ENCODE assay signal across 16 cellular contexts in genomic region chr1:205502111-205502810, GRCh38. TPM values are rescaled to one million over a fixed set of nuclear protein-coding genes. Genes with fewer than 3 reads are reported as not detected.
A peak's percentile ranks its signal among the peaks of the same experiment; 100 is the strongest.
DNase-seq lines count a peak whose midpoint lies in the region; ATAC-seq, FAIRE-seq and TF ChIP-seq lines count a peak whose summit lies in the region.
"Had no signal": no experiment of that assay in that cellular context is flagged by ENCODE, and none has a peak within 500 bp of the region (broad histone marks: within the 10 kb centered on the region; RNA-seq: fewer than 3 reads in every experiment).

No MANE protein-coding gene starts in this region.

- 29% methylated on average over 3 of the region's 3 CpGs for WGBS in HepG2 (ENCODE audit: low lambda C conversion rate)
- WGBS in right lobe of liver (ENCODE audit: insufficient coverage, low coverage, low lambda C conversion rate, missing lambda C conversion rate), result 82% methylated on average over 3 of the region's 3 CpGs
- no CpG with 5 or more reads among the region's 3 CpGs for WGBS in mesendoderm (ENCODE audit: extremely low coverage, insufficient coverage, low lambda C conversion rate)

- ATAC-seq in HepG2 (no peak), right lobe of liver (no peak), GM21723 (IDR thresholded peaks at IDR 0.05; ENCODE audit: unreplicated experiment) (no peak)

- TF ChIP-seq POLR2A in HepG2 (IDR thresholded peaks at IDR 0.05; ENCODE audit: insufficient read depth in 1 of 2, low read depth in 2 of 2, low read length in 2 of 2) (no peak), right lobe of liver (IDR thresholded peaks at IDR 0.05) (no peak)

- TF ChIP-seq CTCF in HepG2 (CRISPR knock-in tag; IDR thresholded peaks at IDR 0.05) (no peak), right lobe of liver (IDR thresholded peaks at IDR 0.05) (no peak), dorsolateral prefrontal cortex (IDR thresholded peaks at IDR 0.05 in 54 of 56, conservative IDR thresholded peaks at IDR 0.05 in 2 of 56; ENCODE audit: low read depth in 1 of 56, partially characterized antibody in 56 of 56) (no peak), OCI-LY7 (conservative IDR thresholded peaks at IDR 0.05; ENCODE audit: low read length) (no peak)

- no peak overlapping the region for H2AK5ac ChIP-seq in mesendoderm (ENCODE audit: low read length)

- H3K9ac ChIP-seq in HepG2 (ENCODE audit: insufficient read depth, low read depth, low read length) (no peak overlapping the region), mesendoderm (ENCODE audit: low read length) (no peak overlapping the region)
- H3K9ac ChIP-seq: BLaER1 had no signal

- H3K18ac ChIP-seq in mesendoderm (ENCODE audit: low read length), result no peak overlapping the region

- no peak overlapping the region for H2BK5ac ChIP-seq in mesendoderm (ENCODE audit: low read length)

- H2BK120ac ChIP-seq in mesendoderm (ENCODE audit: low read depth, low read length), result no peak overlapping the region

- POLR2A ChIA-PET in HepG2 (lab: Yijun Ruan, JAX), result interaction anchor here (2.0 to 2.1 kb wide), 2 partner anchors 10 kb away, joined by 5 to 6 read pairs; no protein-coding TSS in a partner anchor
- POLR2A ChIA-PET in OCI-LY7 (lab: Charles Lee), result no interaction called here

- H2BK15ac ChIP-seq in mesendoderm (replicated peaks; ENCODE audit: low read depth), result no peak overlapping the region

- CTCF ChIA-PET in HepG2 (lab: Yijun Ruan, JAX; ENCODE audit: low intra/inter-chr PET ratio, low total read pairs) (no interaction called here), OCI-LY7 (lab: Charles Lee; ENCODE audit: unreplicated experiment) (no interaction called here)

- H4K8ac ChIP-seq in mesendoderm (ENCODE audit: low read depth, low read length), result no peak overlapping the region

- H3K4me2 ChIP-seq in HepG2 (ENCODE audit: low read depth, low read length) (no peak overlapping the region), mesendoderm (ENCODE audit: low read length) (no peak overlapping the region), OCI-LY7 (ENCODE audit: low read length) (no peak overlapping the region)

- no peaks in the 10 kb centered on the region for H4K20me1 ChIP-seq in HepG2 (ENCODE audit: insufficient read depth, low read length)
- H4K20me1 ChIP-seq in OCI-LY7 (ENCODE audit: insufficient read depth, low read length), result no peaks in the 10 kb centered on the region

- intact Hi-C loops in HepG2 (cut with micrococcal nuclease; ENCODE audit: unreplicated experiment), result no loop called here
- intact Hi-C loops in right lobe of liver (cut with DNase I), result no loop called here
- intact Hi-C loops in dorsolateral prefrontal cortex (cut with DNase I), result no loop called here
- intact Hi-C loops in OCI-LY7 (cut with micrococcal nuclease; ENCODE audit: unreplicated experiment), result no loop called here

- DNase-seq in HepG2 (ENCODE audit: low spot score) (no peak), right lobe of liver (no peak), dorsolateral prefrontal cortex (no peak), mesendoderm (peak; percentile 93), substantia nigra (lab: John Stamatoyannopoulos, UW) (no peak), OCI-LY7 (ENCODE audit: low spot score) (no peak)
- no peak for DNase-seq in stimulated activated naive CD4-positive, alpha-beta T cell treated with Interleukin-2 at 50 U/mL for 16 hours (lab: John Stamatoyannopoulos, UW)
- DNase-seq: AML-193; CD4-positive, CD25-positive, alpha-beta regulatory T cell; DMS79; HCEC 1CT had no signal

- H3K4me1 ChIP-seq in HepG2 (ENCODE audit: insufficient read depth, low read length) (peaks cover 85% of the 10 kb centered on the region), right lobe of liver (no peaks in the 10 kb centered on the region), mesendoderm (ENCODE audit: control insufficient read depth, low read depth, low read length) (peaks cover 11% of the 10 kb centered on the region), OCI-LY7 (ENCODE audit: insufficient read depth, low read length, poor library complexity, severe bottlenecking) (peaks cover 23% of the 10 kb centered on the region)

- no TSS peak for BruUV-seq in HepG2 (replicated peaks; lab: Mats Ljungman, UMichigan)
- BruUV-seq in OCI-LY7 (replicated peaks; lab: Mats Ljungman, UMichigan), result no TSS peak

- no peak overlapping the region for H3K23ac ChIP-seq in mesendoderm (ENCODE audit: low read length)

- H2AFZ ChIP-seq in HepG2 (ENCODE audit: low read length) (no peak overlapping the region), OCI-LY7 (ENCODE audit: low read length) (no peak overlapping the region)

- H3K4me3 ChIP-seq in HepG2 (replicated peaks in 1 of 3; ENCODE audit: insufficient read depth in 1 of 3, low read depth in 2 of 3, low read length in 3 of 3) (no peak overlapping the region), right lobe of liver (no peak overlapping the region), dorsolateral prefrontal cortex (no peak overlapping the region), mesendoderm (ENCODE audit: low read length) (no peak overlapping the region), OCI-LY7 (ENCODE audit: low read depth, low read length, poor library complexity, severe bottlenecking) (no peak overlapping the region)
- H3K4me3 ChIP-seq: BLaER1 had no signal

- TF ChIP-seq RAD21 in HepG2 (CRISPR knock-in tag; IDR thresholded peaks at IDR 0.05), result no peak

- H3K36me3 ChIP-seq in HepG2 (replicated peaks in 1 of 2; ENCODE audit: control insufficient read depth in 1 of 2, insufficient read depth in 2 of 2, low read length in 2 of 2) (no peaks in the 10 kb centered on the region), right lobe of liver (no peaks in the 10 kb centered on the region), mesendoderm (ENCODE audit: control insufficient read depth, insufficient read depth, low read length) (no peaks in the 10 kb centered on the region), OCI-LY7 (ENCODE audit: insufficient read depth, low read length) (no peaks in the 10 kb centered on the region)
- H3K36me3 ChIP-seq: BLaER1 had no signal

- no peaks in the 10 kb centered on the region; a peak in 2 of 5 replicates for H3K27me3 ChIP-seq in HepG2 (ENCODE audit: control insufficient read depth in 1 of 2, insufficient read depth in 2 of 2, low read length in 2 of 2)
- no peaks in the 10 kb centered on the region for H3K27me3 ChIP-seq in right lobe of liver
- H3K27me3 ChIP-seq in dorsolateral prefrontal cortex, result no peaks in the 10 kb centered on the region
- H3K27me3 ChIP-seq in mesendoderm (ENCODE audit: insufficient read depth, low read length, poor library complexity), result no peaks in the 10 kb centered on the region
- H3K27me3 ChIP-seq: BLaER1 had no signal

- peaks cover 15% of the 10 kb centered on the region for H3K79me2 ChIP-seq in HepG2 (ENCODE audit: insufficient read depth, low read length)
- peaks cover 4% of the 10 kb centered on the region for H3K79me2 ChIP-seq in mesendoderm (ENCODE audit: control insufficient read depth, insufficient read depth, low read length)
- H3K79me2 ChIP-seq in OCI-LY7 (ENCODE audit: insufficient read depth, low read depth, low read length), result no peaks in the 10 kb centered on the region

- H3K9me3 ChIP-seq in HepG2 (ENCODE audit: low read length) (no peaks in the 10 kb centered on the region), right lobe of liver (no peaks in the 10 kb centered on the region), OCI-LY7 (ENCODE audit: low read length) (no peaks in the 10 kb centered on the region)
- H3K9me3 ChIP-seq: BLaER1 had no signal

- H4K5ac ChIP-seq in mesendoderm (ENCODE audit: low read length), result no peak overlapping the region

- no peaks in the 10 kb centered on the region for H3K9me2 ChIP-seq in OCI-LY7 (ENCODE audit: insufficient read depth, low read length)

- TF ChIP-seq EP300 in HepG2 (IDR thresholded peaks at IDR 0.05; ENCODE audit: low read depth in 2 of 2, low read length in 2 of 2), result no peak
- TF ChIP-seq EP300 in HepG2 (CRISPR knock-in tag; IDR thresholded peaks at IDR 0.05; ENCODE audit: borderline replicate concordance), result no peak

- FAIRE-seq in HepG2 (lab: Jason Lieb, UNC), result no peak
- FAIRE-seq: GM12891 had no signal

- in situ Hi-C loops in HepG2 (cut with HindIII; ENCODE audit: extremely low pct_ligation_motif_present, low pct_unique_long_range_greater_than_20kb), result no loop called here

- H3K27ac ChIP-seq in HepG2 (ENCODE audit: extremely low read length, insufficient read depth, low read length), result no peak overlapping the region
- no peak overlapping the region for H3K27ac ChIP-seq in right lobe of liver
- H3K27ac ChIP-seq in dorsolateral prefrontal cortex, result peak overlapping the region in 35 of 59 donors; percentile 2 to 100 (median 82)
- no peak overlapping the region for H3K27ac ChIP-seq in mesendoderm (ENCODE audit: low read depth, low read length)
- H3K27ac ChIP-seq in substantia nigra (ENCODE audit: low read depth, low read length, poor library complexity, severe bottlenecking), result peak overlapping the region; percentile 100
- H3K27ac ChIP-seq in OCI-LY7 (ENCODE audit: low read depth, low read length, poor library complexity, severe bottlenecking), result no peak overlapping the region
- H3K27ac ChIP-seq: 22Rv1, BLaER1 had no signal

- H3K56ac ChIP-seq in mesendoderm (ENCODE audit: low read length), result no peak overlapping the region

- no peak overlapping the region for H3K4ac ChIP-seq in mesendoderm (ENCODE audit: low read depth, low read length)

- peaks cover 10% of the 10 kb centered on the region for H3K79me1 ChIP-seq in mesendoderm (ENCODE audit: low read length)

RNA-seq across cellular contexts. Expression of gene CDK18, which starts 2.2 kb away (rescaled TPM):
- total RNA-seq in HepG2 (2016; rRNA removed; fragmentation: Illumina TruSeq; extraction: Trizol), result 3.2 and 6.4 TPM in 2 replicates
- total RNA-seq in HepG2 (2016; cell fraction: cytosol; rRNA removed; fragmentation: Illumina TruSeq; extraction: Trizol; ENCODE audit: low read depth), result 10.6 and 10.7 TPM in 2 replicates
- total RNA-seq in HepG2 (2016; cell fraction: insoluble cytoplasmic fraction; rRNA removed; fragmentation: Illumina TruSeq; extraction: Trizol), result 3.6 and 7.0 TPM in 2 replicates
- total RNA-seq in HepG2 (2016; cell fraction: membrane; rRNA removed; fragmentation: Illumina TruSeq; extraction: Trizol), result 8.3 and 10.4 TPM in 2 replicates
- total RNA-seq in HepG2 (2016; cell fraction: nucleus; rRNA removed; fragmentation: Illumina TruSeq; extraction: Trizol), result 8.2 and 10.1 TPM in 2 replicates
- 38.8 and 45.3 TPM in 2 replicates for polyA plus RNA-seq in HepG2 (2011; rRNA removed)
- polyA plus RNA-seq in HepG2 (2011; cell fraction: cytosol; rRNA removed), result 13.0 and 14.8 TPM in 2 replicates
- polyA plus RNA-seq in HepG2 (2011; cell fraction: nucleus; rRNA removed), result 224 and 255 TPM in 2 replicates
- polyA plus RNA-seq in HepG2 (2012), result 53.5 and 54.3 TPM in 2 replicates
- 5.2 and 5.9 TPM in 2 replicates for polyA plus RNA-seq in HepG2 (2016; cell fraction: cytosol; fragmentation: Illumina TruSeq; extraction: Trizol; ENCODE audit: low read depth)
- 6.0 and 9.4 TPM in 2 replicates for polyA plus RNA-seq in HepG2 (2016; cell fraction: insoluble cytoplasmic fraction; fragmentation: Illumina TruSeq; extraction: Trizol; ENCODE audit: low read depth)
- 11.2 and 12.4 TPM in 2 replicates for polyA plus RNA-seq in HepG2 (2016; cell fraction: membrane; fragmentation: Illumina TruSeq; extraction: Trizol; ENCODE audit: low read depth)
- 33.1 and 35.8 TPM in 2 replicates for polyA plus RNA-seq in HepG2 (2016; cell fraction: nucleus; fragmentation: Illumina TruSeq; extraction: Trizol; ENCODE audit: insufficient read depth, low read depth)
- polyA minus RNA-seq in HepG2 (2011; rRNA and poly(A)+ RNA removed; ENCODE audit: low replicate concordance), result 11.0 and 29.7 TPM in 2 replicates
- 14.7 and 23.4 TPM in 2 replicates for polyA minus RNA-seq in HepG2 (2011; cell fraction: cytosol; rRNA and poly(A)+ RNA removed)
- polyA minus RNA-seq in HepG2 (2011; cell fraction: nucleus; rRNA and poly(A)+ RNA removed), result 47.0 and 52.3 TPM in 2 replicates
- 10 to 100 TPM in 3 of 6 experiments, 1 to 10 TPM in 3; 6.3 to 22.3 (median 9.7) TPM for total RNA-seq in right lobe of liver
- total RNA-seq in dorsolateral prefrontal cortex, result 100 to 1,000 TPM in 101 of 120 experiments, 10 to 100 TPM in 19; 55.9 to 606 (median 176) TPM
- 9.1 TPM for polyA plus RNA-seq in mesendoderm (2013, experiment 1 of 2)
- polyA plus RNA-seq in mesendoderm (2013, experiment 2 of 2), result 8.9 TPM
- 10.1 and 10.9 TPM in 2 replicates for total RNA-seq in OCI-LY7 (2014; rRNA removed; shearing (Covaris generic))
- 21.2 and 24.1 TPM in 2 replicates for total RNA-seq in OCI-LY7 (2022)
- polyA plus RNA-seq: CD4-positive, CD25-positive, alpha-beta regulatory T cell had no signal

RNA-seq across cellular contexts. Expression of gene BLACAT1, which starts 46.4 kb away (rescaled TPM):
- total RNA-seq in HepG2 (2016; rRNA removed; fragmentation: Illumina TruSeq; extraction: Trizol) (0.42 and 1.2 TPM in 2 replicates), right lobe of liver (under 1 TPM in 1 of 6 experiments, not detected in 5; 0.06 TPM), dorsolateral prefrontal cortex (1 to 10 TPM in 107 of 120 experiments, under 1 TPM in 13; 0.46 to 4.5 (median 1.7) TPM), OCI-LY7 (2022) (0.29 and 0.48 TPM in 2 replicates)
- total RNA-seq in HepG2 (2016; cell fraction: cytosol; rRNA removed; fragmentation: Illumina TruSeq; extraction: Trizol; ENCODE audit: low read depth), result 0.18 TPM in 1 of 2 replicates, not detected in the other
- total RNA-seq in HepG2 (2016; cell fraction: insoluble cytoplasmic fraction; rRNA removed; fragmentation: Illumina TruSeq; extraction: Trizol), result 0.28 and 1.4 TPM in 2 replicates
- 0.10 and 0.28 TPM in 2 replicates for total RNA-seq in HepG2 (2016; cell fraction: membrane; rRNA removed; fragmentation: Illumina TruSeq; extraction: Trizol)
- total RNA-seq in HepG2 (2016; cell fraction: nucleus; rRNA removed; fragmentation: Illumina TruSeq; extraction: Trizol), result 2.8 and 3.4 TPM in 2 replicates
- 2.7 and 2.8 TPM in 2 replicates for polyA plus RNA-seq in HepG2 (2011; rRNA removed)
- 1.2 and 1.4 TPM in 2 replicates for polyA plus RNA-seq in HepG2 (2011; cell fraction: cytosol; rRNA removed)
- 6.9 and 7.0 TPM in 2 replicates for polyA plus RNA-seq in HepG2 (2011; cell fraction: nucleus; rRNA removed)
- 0.36 and 0.88 TPM in 2 replicates for polyA plus RNA-seq in HepG2 (2012)
- polyA plus RNA-seq in HepG2 (2016; cell fraction: cytosol; fragmentation: Illumina TruSeq; extraction: Trizol; ENCODE audit: low read depth), result 0.07 and 0.09 TPM in 2 replicates
- 0.48 and 0.52 TPM in 2 replicates for polyA plus RNA-seq in HepG2 (2016; cell fraction: insoluble cytoplasmic fraction; fragmentation: Illumina TruSeq; extraction: Trizol; ENCODE audit: low read depth)
- 0.12 and 0.19 TPM in 2 replicates for polyA plus RNA-seq in HepG2 (2016; cell fraction: membrane; fragmentation: Illumina TruSeq; extraction: Trizol; ENCODE audit: low read depth)
- 2.2 and 2.7 TPM in 2 replicates for polyA plus RNA-seq in HepG2 (2016; cell fraction: nucleus; fragmentation: Illumina TruSeq; extraction: Trizol; ENCODE audit: insufficient read depth, low read depth)
- polyA minus RNA-seq in HepG2 (2011; rRNA and poly(A)+ RNA removed; ENCODE audit: low replicate concordance), result 0.37 and 5.7 TPM in 2 replicates
- 0.79 and 0.97 TPM in 2 replicates for polyA minus RNA-seq in HepG2 (2011; cell fraction: cytosol; rRNA and poly(A)+ RNA removed)
- 9.9 and 10.4 TPM in 2 replicates for polyA minus RNA-seq in HepG2 (2011; cell fraction: nucleus; rRNA and poly(A)+ RNA removed)
- 2.8 TPM for polyA plus RNA-seq in mesendoderm (2013, experiment 1 of 2)
- 2.7 TPM for polyA plus RNA-seq in mesendoderm (2013, experiment 2 of 2)
- 0.19 TPM in 1 of 2 replicates, not detected in the other for total RNA-seq in OCI-LY7 (2014; rRNA removed; shearing (Covaris generic))
- polyA plus RNA-seq: CD4-positive, CD25-positive, alpha-beta regulatory T cell; IgD-negative memory B cell had no signal

Comparison
In these comparisons a context has a peak if more than half of its experiments do, and no peak if none do; other contexts are left out.
1. H3K27ac ChIP-seq: peak in dorsolateral prefrontal cortex (35 of 59) and substantia nigra (single experiment); none in HepG2 (single experiment), right lobe of liver (0 of 3), mesendoderm (single experiment) and OCI-LY7 (single experiment).